Comparison of ENCODE assay signal across 8 cellular contexts in genomic region chr11:119728226-119728626, GRCh38. TPM values are rescaled to one million over a fixed set of nuclear protein-coding genes. Genes with fewer than 3 reads are reported as not detected.
A peak's percentile ranks its signal among the peaks of the same experiment; 100 is the strongest.
DNase-seq lines count a peak whose midpoint lies in the region; ATAC-seq and TF ChIP-seq lines count a peak whose summit lies in the region.

No MANE protein-coding gene starts in this region.

- no peak for ATAC-seq in GM18867 (IDR thresholded peaks at IDR 0.05; ENCODE audit: unreplicated experiment)

- H3K9me3 ChIP-seq in HEK293 (ENCODE audit: control insufficient read depth, insufficient read depth, low read depth, low read length), result no peaks in the 10 kb centered on the region

- H3K9me3 Mint-ChIP-seq in activated naive CD8-positive, alpha-beta T cell treated with anti-CD3 and anti-CD28 coated beads for 36 hours, result no peaks in the 10 kb centered on the region

- POLR2A ChIA-PET in HEK293 (lab: Yijun Ruan, JAX), result interaction anchor here (0.7 to 0.9 kb wide), 2 partner anchors 10 to 13 kb away, joined by 3 read pairs; no protein-coding TSS in a partner anchor

- H3K36me3 ChIP-seq in HEK293 (ENCODE audit: control insufficient read depth in 2 of 2, insufficient read depth in 1 of 2, low read length in 2 of 2), result no peaks in the 10 kb centered on the region

- H3K4me3 ChIP-seq in HEK293 (ENCODE audit: low read depth, low read length), result peak overlapping the region; percentile 67

- H3K4me3 Mint-ChIP-seq in activated naive CD8-positive, alpha-beta T cell treated with anti-CD3 and anti-CD28 coated beads for 36 hours, result peak overlapping the region; percentile 83

- no peak overlapping the region for H3K27ac Mint-ChIP-seq in activated naive CD8-positive, alpha-beta T cell treated with anti-CD3 and anti-CD28 coated beads for 36 hours

- H3K4me1 Mint-ChIP-seq in activated naive CD8-positive, alpha-beta T cell treated with anti-CD3 and anti-CD28 coated beads for 36 hours, result peaks cover 16% of the 10 kb centered on the region

- H3K27me3 Mint-ChIP-seq in activated naive CD8-positive, alpha-beta T cell treated with anti-CD3 and anti-CD28 coated beads for 36 hours, result peaks cover 36% of the 10 kb centered on the region

- no peaks in the 10 kb centered on the region for H3K4me1 ChIP-seq in HEK293 (ENCODE audit: control insufficient read depth, insufficient read depth, low read length)

- peak overlapping the region; percentile 96 for H3K27ac ChIP-seq in C4-2B
- no peak overlapping the region for H3K27ac ChIP-seq in HEK293 (ENCODE audit: extremely low read depth, low read depth, low read length)
- peak overlapping the region; percentile 79 for H3K27ac ChIP-seq in substantia nigra (ENCODE audit: low read depth, low read length, poor library complexity, severe bottlenecking)

- CTCF ChIA-PET in HEK293 (lab: Yijun Ruan, JAX), result interaction anchor here (1.1 to 2.4 kb wide), 3 partner anchors 26 to 380 kb away, joined by 3 to 18 read pairs (median 8); no protein-coding TSS in a partner anchor

- DNase-seq in activated naive CD8-positive, alpha-beta T cell treated with anti-CD3 and anti-CD28 coated beads for 36 hours, result peak; percentile 18
- DNase-seq in kidney tubule cell (ENCODE audit: low spot score) (peak; percentile 20), substantia nigra (lab: John Stamatoyannopoulos, UW) (peak in 1 of 49 donors; percentile 16), NCI-H1048 (lab: John Stamatoyannopoulos, UW) (no peak), hippocampal formation (lab: John Stamatoyannopoulos, UW) (no peak)

- TF ChIP-seq CTCF in C4-2B (conservative IDR thresholded peaks at IDR 0.05), result no peak
- no peak for TF ChIP-seq CTCF in HEK293 (tag by site-specific recombination; IDR thresholded peaks at IDR 0.05)

- no peaks in the 10 kb centered on the region for H3K36me3 Mint-ChIP-seq in activated naive CD8-positive, alpha-beta T cell treated with anti-CD3 and anti-CD28 coated beads for 36 hours

TF ChIP-seq in HEK293, 187 proteins besides CTCF, POLR2A, EP300 and RAD21:
- TF ChIP-seq ZBTB6 (tag by site-specific recombination; IDR thresholded peaks at IDR 0.05), result no peak
- TF ChIP-seq HOXC10 (CRISPR knock-in tag; IDR thresholded peaks at IDR 0.05), result no peak
- TF ChIP-seq ZBTB26 (tag by site-specific recombination; optimal IDR thresholded peaks at IDR 0.05), result peak; percentile 26
- 0 out of 2 replicates have a peak, but pooled peaks have one; percentile 33 for TF ChIP-seq ZEB2 (tag by site-specific recombination; IDR thresholded peaks at IDR 0.05)
- TF ChIP-seq ZNF16 (tag by site-specific recombination; IDR thresholded peaks at IDR 0.05; ENCODE audit: low read depth), result no peak
- peak; percentile 69 for TF ChIP-seq ZNF341 (tag by site-specific recombination; IDR thresholded peaks at IDR 0.05; ENCODE audit: low read depth)
TF ChIP-seq in HEK293: peak in this region for 3.

RNA-seq across cellular contexts. Expression of gene NECTIN1, which starts 0.8 kb away (rescaled TPM):
- total RNA-seq in activated naive CD8-positive, alpha-beta T cell treated with anti-CD3 and anti-CD28 coated beads for 36 hours, result 1 to 10 TPM; 3.2 to 3.7 TPM

Comparison
In these comparisons a context has a peak if more than half of its experiments do, and no peak if none do; other contexts are left out.
1. DNase-seq: peak in activated naive CD8-positive, alpha-beta T cell treated with anti-CD3 and anti-CD28 coated beads for 36 hours (single experiment) and kidney tubule cell (single experiment); none in NCI-H1048 (single experiment) and hippocampal formation (0 of 2).